In the genomic region with DNA sequence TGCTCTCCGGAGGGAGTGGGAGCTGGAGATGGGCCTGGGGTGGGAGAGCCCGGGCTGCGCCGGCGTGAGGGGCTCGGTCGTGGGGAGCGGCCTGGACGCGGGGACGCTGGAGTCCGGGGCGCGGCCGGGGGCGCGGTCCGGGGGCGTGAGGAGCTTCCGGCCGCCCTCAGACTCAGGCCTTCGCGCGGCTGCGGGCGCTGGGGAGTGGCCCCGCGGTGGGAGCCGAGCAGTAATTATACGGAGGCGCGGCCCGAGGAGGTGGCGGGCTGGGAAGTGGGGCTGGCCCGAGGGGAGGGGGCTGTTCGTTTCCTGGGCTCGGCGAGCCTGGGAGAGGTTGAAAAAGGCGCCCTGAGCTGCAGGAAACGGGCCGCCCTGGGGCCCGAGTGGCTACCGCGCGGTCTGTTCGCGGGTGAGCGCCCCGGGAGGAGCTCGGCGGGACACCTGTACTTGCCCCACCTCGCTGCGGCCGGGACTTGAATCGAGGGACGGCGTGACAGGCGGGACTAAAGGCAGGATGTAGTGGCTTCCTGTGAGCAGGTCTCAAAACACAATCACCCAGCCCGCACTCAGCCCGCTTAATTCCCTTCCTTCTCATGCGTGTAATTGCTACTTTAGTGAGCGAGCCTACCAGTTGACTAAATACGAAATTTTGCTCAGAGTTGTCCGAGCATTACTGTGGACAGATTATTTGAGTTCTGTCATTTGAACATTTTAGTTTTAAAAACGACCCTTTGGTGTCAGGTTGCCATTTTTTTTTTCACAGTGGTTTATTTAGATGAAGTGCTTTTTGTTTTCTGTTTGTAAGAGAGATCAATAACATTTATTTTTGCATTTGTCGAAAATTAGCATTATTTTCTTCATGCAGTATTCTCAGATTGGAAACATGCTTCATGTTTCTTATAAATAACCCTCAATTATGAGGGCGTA, we compare ENCODE assay signal across 8 cellular contexts. TPM values are rescaled to one million over a fixed set of nuclear protein-coding genes. Genes with fewer than 3 reads are reported as not detected.
A peak's percentile ranks its signal among the peaks of the same experiment; 100 is the strongest.
DNase-seq lines count a peak whose midpoint lies in the region; ATAC-seq and TF ChIP-seq lines count a peak whose summit lies in the region.

No MANE protein-coding gene starts in this region.

- H3K27me3 ChIP-seq in HCT116 (ENCODE audit: insufficient read depth, low read length) (no peaks in the 10 kb centered on the region), MM.1S (replicated peaks; ENCODE audit: insufficient read depth, low read length) (no peaks in the 10 kb centered on the region), SJCRH30 (no peaks in the 10 kb centered on the region), osteoblast (ENCODE audit: insufficient read depth, low read length) (no peaks in the 10 kb centered on the region), thyroid gland (no peaks in the 10 kb centered on the region)

- H3K9ac ChIP-seq in HCT116 (ENCODE audit: low read length): peak overlapping the region; percentile 90
- peak overlapping the region; percentile 94 for H3K9ac ChIP-seq in MM.1S (ENCODE audit: low read length)

- no peaks in the 10 kb centered on the region for H3K9me2 ChIP-seq in HCT116 (ENCODE audit: insufficient read depth)
- H3K9me2 ChIP-seq in MM.1S (replicated peaks; ENCODE audit: insufficient read depth, low read length): no peaks in the 10 kb centered on the region

- DNase-seq in GF-D8 (lab: John Stamatoyannopoulos, UW) (peak; percentile 47), HCT116 (ENCODE audit: low read depth, low spot score) (peak; percentile 59), MM.1S (peak; percentile 94), SJCRH30 (peak; percentile 87 to 90), germinal center (ENCODE audit: low spot score) (peak; percentile 78), osteoblast (ENCODE audit: insufficient read length, low spot score, missing footprints) (peak; percentile 81), thyroid gland (peak; percentile 88 to 92)
- peak; percentile 50 to 79 (median 71) for DNase-seq in activated naive CD4-positive, alpha-beta T cell (lab: John Stamatoyannopoulos, UW)

- H4K20me1 ChIP-seq in HCT116 (ENCODE audit: insufficient read depth) (peaks cover 16% of the 10 kb centered on the region; the same call in 1 of the 2 replicates), MM.1S (ENCODE audit: insufficient read depth, low read length) (no peaks in the 10 kb centered on the region), osteoblast (ENCODE audit: insufficient read depth, low read length) (peaks cover 46% of the 10 kb centered on the region)

- CTCF ChIA-PET in HCT116 (lab: Charles Lee): interaction anchor here (1.4 kb wide), 1 partner anchor 27 kb away, joined by 4 read pairs; no protein-coding TSS in a partner anchor

- H3K9me3 ChIP-seq in HCT116 (ENCODE audit: control insufficient read depth in 1 of 2, insufficient read depth in 1 of 2, low read depth in 1 of 2, low read length in 2 of 2): no peaks in the 10 kb centered on the region
- H3K9me3 ChIP-seq in MM.1S (replicated peaks; ENCODE audit: insufficient read depth, low read length): no peaks in the 10 kb centered on the region
- H3K9me3 ChIP-seq in SJCRH30 (replicated peaks): no peaks in the 10 kb centered on the region
- no peaks in the 10 kb centered on the region for H3K9me3 ChIP-seq in osteoblast (ENCODE audit: low read depth, low read length)
- H3K9me3 ChIP-seq in thyroid gland: no peaks in the 10 kb centered on the region

- no peak for TF ChIP-seq CTCF in HCT116 (IDR thresholded peaks at IDR 0.05 in 2 of 3, conservative IDR thresholded peaks at IDR 0.05 in 1 of 3; ENCODE audit: borderline replicate concordance in 1 of 3, insufficient read depth in 1 of 3, low read depth in 2 of 3, low read length in 2 of 3)
- no peak for TF ChIP-seq CTCF in MM.1S (IDR thresholded peaks at IDR 0.05; ENCODE audit: low read length)
- TF ChIP-seq CTCF in osteoblast (IDR thresholded peaks at IDR 0.05; ENCODE audit: extremely low read depth, low read depth, low read length): no peak
- no peak for TF ChIP-seq CTCF in thyroid gland (IDR thresholded peaks at IDR 0.05)

- no peaks in the 10 kb centered on the region for H3K36me3 ChIP-seq in HCT116 (ENCODE audit: control insufficient read depth in 1 of 2, insufficient read depth in 2 of 2, low read length in 2 of 2)
- peaks cover 7% of the 10 kb centered on the region; the same call in 1 of the 2 replicates for H3K36me3 ChIP-seq in MM.1S (replicated peaks; ENCODE audit: insufficient read depth, low read length)
- no peaks in the 10 kb centered on the region; the same call in 1 of the 2 replicates for H3K36me3 ChIP-seq in SJCRH30
- H3K36me3 ChIP-seq in osteoblast (ENCODE audit: insufficient read depth, low read length): no peaks in the 10 kb centered on the region
- H3K36me3 ChIP-seq in thyroid gland: no peaks in the 10 kb centered on the region

- 2 to 3% methylated on average over 18 to 22 of the region's 67 CpGs for WGBS in thyroid gland, 2 donors

- intact Hi-C loops in HCT116 (cut with micrococcal nuclease): no loop called here
- intact Hi-C loops in thyroid gland (cut with DNase I): no loop called here

- peaks cover 8 to 25% of the 10 kb centered on the region in 2 experiments for H3K4me1 ChIP-seq in HCT116 (ENCODE audit: control insufficient read depth in 1 of 2, insufficient read depth in 2 of 2, low read length in 2 of 2)
- H3K4me1 ChIP-seq in MM.1S (ENCODE audit: low read length): peaks cover 44% of the 10 kb centered on the region
- H3K4me1 ChIP-seq in SJCRH30: peaks cover 11% of the 10 kb centered on the region; the same call in 1 of the 2 replicates
- peaks cover 30% of the 10 kb centered on the region for H3K4me1 ChIP-seq in osteoblast (ENCODE audit: insufficient read depth, low read length)
- peaks cover 0 to 11% of the 10 kb centered on the region in 2 donors for H3K4me1 ChIP-seq in thyroid gland

- H3F3A ChIP-seq in MM.1S (ENCODE audit: insufficient read depth, low read length): peaks cover 31% of the 10 kb centered on the region

- ATAC-seq in HCT116: peak; percentile 71

- POLR2A ChIA-PET in HCT116 (lab: Charles Lee): interaction anchor here (0.7 kb wide), 1 partner anchor 62 kb away, joined by 6 read pairs; no protein-coding TSS in a partner anchor

- peaks cover 50% of the 10 kb centered on the region for H3K79me2 ChIP-seq in HCT116 (ENCODE audit: insufficient read depth, low read length)
- H3K79me2 ChIP-seq in MM.1S (ENCODE audit: low read length): peaks cover 54% of the 10 kb centered on the region
- H3K79me2 ChIP-seq in osteoblast (ENCODE audit: insufficient read depth, low read length): peaks cover 54% of the 10 kb centered on the region

- H3K4me2 ChIP-seq in HCT116 (ENCODE audit: low read length) (peak overlapping the region; percentile 94), MM.1S (ENCODE audit: low read depth, low read length) (peak overlapping the region; percentile 93), osteoblast (ENCODE audit: insufficient read depth, low read length) (peak overlapping the region; percentile 93)

- RAD21 ChIA-PET in HCT116 (lab: Charles Lee; ENCODE audit: low non-redundant PET in 1 of 2, low total read pairs in 2 of 2, uncharacterized antibody in 2 of 2, unreplicated experiment in 2 of 2): no interaction called here

- H3K4me3 ChIP-seq in HCT116 (replicated peaks in 1 of 2; ENCODE audit: low read depth in 1 of 2, low read length in 2 of 2) (peak overlapping the region; percentile 71 to 74), MM.1S (ENCODE audit: low read length) (peak overlapping the region; percentile 68), SJCRH30 (peak overlapping the region; percentile 86), osteoblast (ENCODE audit: insufficient read depth, low read length) (peak overlapping the region; percentile 82), thyroid gland (replicated peaks in 1 of 3) (peak overlapping the region; percentile 72 to 81 (median 79))

- H3K27ac ChIP-seq in HCT116 (ENCODE audit: low read depth, low read length) (peak overlapping the region; percentile 80), MM.1S (ENCODE audit: low read length) (peak overlapping the region; percentile 92), SJCRH30 (peak overlapping the region; percentile 97), osteoblast (ENCODE audit: low read depth, low read length) (peak overlapping the region; percentile 52), thyroid gland (peak overlapping the region; percentile 85 to 97 (median 90))

- H2AFZ ChIP-seq in HCT116 (ENCODE audit: low read depth, low read length, poor library complexity, severe bottlenecking) (no peak overlapping the region), MM.1S (ENCODE audit: low read length) (no peak overlapping the region), osteoblast (ENCODE audit: low read length) (peak overlapping the region; percentile 32)

- TF ChIP-seq POLR2A in HCT116 (IDR thresholded peaks at IDR 0.05; ENCODE audit: borderline replicate concordance, extremely low read depth, insufficient read depth, insufficient read length): no peak
- TF ChIP-seq POLR2A in thyroid gland (IDR thresholded peaks at IDR 0.05): peak in 1 of 2 donors; percentile 72

- BruUV-seq in HCT116 (replicated peaks; lab: Mats Ljungman, UMichigan): no TSS peak

- no peak for TF ChIP-seq RAD21 in HCT116 (IDR thresholded peaks at IDR 0.05; ENCODE audit: low read depth)

TF ChIP-seq in HCT116, 20 proteins besides CTCF, POLR2A, EP300 and RAD21:
- TF ChIP-seq CBX3 (IDR thresholded peaks at IDR 0.05; ENCODE audit: low read depth) (no peak), SRF (IDR thresholded peaks at IDR 0.05; ENCODE audit: low read depth) (no peak), POLR2AphosphoS5 (IDR thresholded peaks at IDR 0.05; ENCODE audit: low read depth, low read length) (peak; percentile 54; the same call in 1 of the 2 replicates), TCF7L2 (IDR thresholded peaks at IDR 0.05; ENCODE audit: borderline replicate concordance, extremely low read depth, insufficient read depth, insufficient read length) (peak; percentile 49), EGR1 (IDR thresholded peaks at IDR 0.05; ENCODE audit: low read depth) (peak; percentile 84), ZFX (IDR thresholded peaks at IDR 0.05) (peak; percentile 89)
- TF ChIP-seq, protein P1, sequence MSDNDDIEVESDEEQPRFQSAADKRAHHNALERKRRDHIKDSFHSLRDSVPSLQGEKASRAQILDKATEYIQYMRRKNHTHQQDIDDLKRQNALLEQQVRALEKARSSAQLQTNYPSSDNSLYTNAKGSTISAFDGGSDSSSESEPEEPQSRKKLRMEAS (IDR thresholded peaks at IDR 0.05): peak; percentile 62

RNA-seq across cellular contexts. Expression of gene RASA2, which starts 0.9 kb away (rescaled TPM):
- total RNA-seq in HCT116 (2021; ENCODE audit: unreplicated experiment) (12.8 TPM), osteoblast (20.0 and 21.7 TPM in 2 replicates), thyroid gland (10 to 100 TPM; 12.0 to 45.5 (median 23.3) TPM)
- polyA plus RNA-seq in HCT116 (2012): 1.9 and 2.9 TPM in 2 replicates
- 31.6 and 37.5 TPM in 2 replicates for total RNA-seq in SJCRH30 (2014; rRNA removed; shearing (Covaris generic))

Comparison
In these comparisons a context has a peak if more than half of its experiments do, and no peak if none do; other contexts are left out.
1. Peak in every context shown above with its lines: DNase-seq, ATAC-seq, H3K4me3 ChIP-seq and H3K27ac ChIP-seq.